In the genomic region with DNA sequence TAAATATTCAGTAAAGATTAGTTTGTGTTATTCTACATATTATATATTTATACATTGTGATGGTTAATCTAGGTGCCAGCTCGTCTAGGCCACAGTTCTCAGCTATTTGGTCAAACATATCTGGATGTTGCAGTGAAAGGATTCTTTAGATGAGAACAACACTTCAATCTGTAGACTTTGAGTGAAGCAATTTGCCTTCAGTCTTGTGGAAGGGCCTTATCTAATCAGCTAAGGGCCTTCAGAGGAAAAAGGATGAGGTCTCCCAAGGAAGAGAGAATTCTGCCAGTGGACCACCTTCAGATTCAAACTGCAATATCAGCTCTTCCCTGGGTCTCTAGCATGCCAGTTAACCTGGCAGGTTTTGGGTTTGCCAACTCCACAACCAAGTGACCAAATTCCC, we compare ENCODE assay signal across 1 cellular context.
TF ChIP-seq lines count a peak whose summit lies in the region.

No MANE protein-coding gene starts in this region.

TF ChIP-seq in GM23338, 12 proteins besides CTCF, POLR2A, EP300 and RAD21 (continued from another document):
- TF ChIP-seq NANOG (IDR thresholded peaks at IDR 0.05; ENCODE audit: borderline replicate concordance): no peak
- TF ChIP-seq EZH2phosphoT487 (IDR thresholded peaks at IDR 0.05; ENCODE audit: unreplicated experiment): no peak
- no peak for TF ChIP-seq JUNB (IDR thresholded peaks at IDR 0.05; ENCODE audit: unreplicated experiment)
- TF ChIP-seq STAT1 (IDR thresholded peaks at IDR 0.05; ENCODE audit: unreplicated experiment): no peak
- TF ChIP-seq ZNF331 (CRISPR knock-in tag; IDR thresholded peaks at IDR 0.05; ENCODE audit: low read depth): no peak
- no peak for TF ChIP-seq EZH2 (IDR thresholded peaks at IDR 0.05; ENCODE audit: low read depth, unreplicated experiment)
- no peak for TF ChIP-seq POLR2AphosphoS5 (IDR thresholded peaks at IDR 0.05; ENCODE audit: low read depth)
- TF ChIP-seq, protein P1, sequence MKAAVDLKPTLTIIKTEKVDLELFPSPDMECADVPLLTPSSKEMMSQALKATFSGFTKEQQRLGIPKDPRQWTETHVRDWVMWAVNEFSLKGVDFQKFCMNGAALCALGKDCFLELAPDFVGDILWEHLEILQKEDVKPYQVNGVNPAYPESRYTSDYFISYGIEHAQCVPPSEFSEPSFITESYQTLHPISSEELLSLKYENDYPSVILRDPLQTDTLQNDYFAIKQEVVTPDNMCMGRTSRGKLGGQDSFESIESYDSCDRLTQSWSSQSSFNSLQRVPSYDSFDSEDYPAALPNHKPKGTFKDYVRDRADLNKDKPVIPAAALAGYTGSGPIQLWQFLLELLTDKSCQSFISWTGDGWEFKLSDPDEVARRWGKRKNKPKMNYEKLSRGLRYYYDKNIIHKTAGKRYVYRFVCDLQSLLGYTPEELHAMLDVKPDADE (IDR thresholded peaks at IDR 0.05): no peak
TF ChIP-seq in GM23338: peak in this region for 0.
